15 cellular contexts compared by ENCODE assay signal in genomic region chr19:5579286-5579685, GRCh38. TPM values are rescaled to one million over a fixed set of nuclear protein-coding genes. Genes with fewer than 3 reads are reported as not detected.
DNase-seq lines count a peak whose midpoint lies in the region; ATAC-seq lines count a peak whose summit lies in the region.
"Had no signal": no experiment of that assay in that cellular context is flagged by ENCODE, and none has a peak within 500 bp of the region (broad histone marks: within the 10 kb centered on the region; RNA-seq: fewer than 3 reads in every experiment).

No MANE protein-coding gene starts in this region.

- no peak overlapping the region for H2BK5ac ChIP-seq in mesenchymal stem cell (ENCODE audit: low read depth, low read length, poor library complexity, severe bottlenecking)

- H3K9me3 ChIP-seq in right cardiac atrium (ENCODE audit: control insufficient read depth, low read length) = no peaks in the 10 kb centered on the region
- H3K9me3 ChIP-seq in T-helper 17 cell (ENCODE audit: control insufficient read depth, low read length, poor library complexity, severe bottlenecking) = no peaks in the 10 kb centered on the region
- no peaks in the 10 kb centered on the region for H3K9me3 ChIP-seq in mesenchymal stem cell (ENCODE audit: control insufficient read depth, low read length)
- H3K9me3 ChIP-seq in aorta (ENCODE audit: control insufficient read depth, low read length) = no peaks in the 10 kb centered on the region
- H3K9me3 ChIP-seq: A549; BLaER1 treated with 17β-estradiol and CSF1 and Interleukin-3, amounts not matched to agents 10 nM and 100 nM had no signal

- H3K4me1 Mint-ChIP-seq in T-helper 17 cell = peaks cover 12% of the 10 kb centered on the region

- DNase-seq in Right ventricle myocardium superior = peak; percentile 18
- DNase-seq in right cardiac atrium = no peak
- DNase-seq in T-helper 17 cell = no peak
- DNase-seq in mesenchymal stem cell = no peak
- DNase-seq in HK-2 (ENCODE audit: unreplicated experiment) = no peak
- no peak for DNase-seq in aorta
- DNase-seq: Calu3; CD8-positive, alpha-beta T cell; H9 had no signal

- H3K27ac ChIP-seq in right cardiac atrium (ENCODE audit: low read length) = no peak overlapping the region
- no peak overlapping the region for H3K27ac ChIP-seq in mesenchymal stem cell (ENCODE audit: low read length, poor library complexity, severe bottlenecking)
- no peak overlapping the region for H3K27ac ChIP-seq in aorta (ENCODE audit: low read depth in 1 of 2, low read length in 2 of 2)
- H3K27ac ChIP-seq: 22Rv1, A549 had no signal

- intact Hi-C loops in Right ventricle myocardium superior (cut with DNase I) = loop anchor here (5.0 kb wide), 1 partner anchor 527 kb away; no protein-coding TSS in a partner anchor
- intact Hi-C loops in right cardiac atrium (cut with DNase I) = loop anchor here in 1 of 4 donors (5.0 kb wide), 1 partner anchor 532 kb away; no protein-coding TSS in a partner anchor
- intact Hi-C loops in aorta (cut with DNase I) = loop anchor here in 1 of 2 donors (5.0 kb wide), 1 partner anchor 532 kb away; no protein-coding TSS in a partner anchor

- H3K4ac ChIP-seq in mesenchymal stem cell (ENCODE audit: low read depth in 1 of 2, low read length in 2 of 2) = no peak overlapping the region

- no peak overlapping the region for H3K18ac ChIP-seq in mesenchymal stem cell (ENCODE audit: low read depth in 1 of 2, low read length in 2 of 2)

- H2AK5ac ChIP-seq in mesenchymal stem cell (ENCODE audit: low read length, severe bottlenecking) = peak overlapping the region; percentile 48

- H3K27me3 Mint-ChIP-seq in T-helper 17 cell = no peaks in the 10 kb centered on the region
- H3K27me3 Mint-ChIP-seq: IgD-negative memory B cell had no signal

- 94% methylated on average over 6 of the region's 6 CpGs for WGBS in right cardiac atrium
- 89% methylated on average over 6 of the region's 6 CpGs for WGBS in mesenchymal stem cell
- WGBS in aorta, 2 donors = 91 to 93% methylated on average over 6 of the region's 6 CpGs

- no peaks in the 10 kb centered on the region for H3K27me3 ChIP-seq in right cardiac atrium (ENCODE audit: control insufficient read depth, insufficient read depth)
- H3K27me3 ChIP-seq in mesenchymal stem cell (ENCODE audit: control insufficient read depth in 1 of 2, insufficient read depth in 1 of 2, low read length in 2 of 2) = no peaks in the 10 kb centered on the region
- no peaks in the 10 kb centered on the region for H3K27me3 ChIP-seq in aorta (ENCODE audit: control insufficient read depth in 1 of 2, insufficient read depth in 2 of 2, low read length in 1 of 2)
- H3K27me3 ChIP-seq: BLaER1 treated with 17β-estradiol and CSF1 and Interleukin-3, amounts not matched to agents 10 nM and 100 nM had no signal

- H3K4me2 ChIP-seq in mesenchymal stem cell (ENCODE audit: low read length, poor library complexity, severe bottlenecking) = no peak overlapping the region
- H3K4me2 ChIP-seq: A549 had no signal

- no peak overlapping the region for H3K14ac ChIP-seq in mesenchymal stem cell (ENCODE audit: low read length in 2 of 2)

- no peak overlapping the region for H2BK12ac ChIP-seq in mesenchymal stem cell (ENCODE audit: low read length in 2 of 2)

- no peak overlapping the region for H3K4me3 ChIP-seq in right cardiac atrium (ENCODE audit: low read length)
- H3K4me3 ChIP-seq in mesenchymal stem cell (ENCODE audit: insufficient read depth in 1 of 2, low read depth in 1 of 2, low read length in 2 of 2) = no peak overlapping the region
- H3K4me3 ChIP-seq in aorta (ENCODE audit: low read length in 2 of 2) = no peak overlapping the region
- H3K4me3 ChIP-seq: A549; BLaER1 treated with 17β-estradiol and CSF1 and Interleukin-3, amounts not matched to agents 10 nM and 100 nM; GM12878 had no signal

- H3K4me3 Mint-ChIP-seq in T-helper 17 cell = peak overlapping the region; percentile 15
- H3K4me3 Mint-ChIP-seq: CD8-positive, alpha-beta T cell; H9; IgD-negative memory B cell had no signal

- no peak overlapping the region for H2AFZ ChIP-seq in mesenchymal stem cell (ENCODE audit: low read depth, low read length)

- no peaks in the 10 kb centered on the region for H3K4me1 ChIP-seq in right cardiac atrium (ENCODE audit: control insufficient read depth, insufficient read depth, low read length)
- H3K4me1 ChIP-seq in mesenchymal stem cell (ENCODE audit: control insufficient read depth, insufficient read depth, low read depth, low read length) = peaks cover 32% of the 10 kb centered on the region
- no peaks in the 10 kb centered on the region for H3K4me1 ChIP-seq in aorta (ENCODE audit: control insufficient read depth in 1 of 2, insufficient read depth in 2 of 2, low read length in 2 of 2)
- H3K4me1 ChIP-seq: A549 had no signal

- no peak overlapping the region for H4K8ac ChIP-seq in mesenchymal stem cell (ENCODE audit: low read length)

- peaks cover 10 to 16% of the 10 kb centered on the region in 2 experiments for H3K36me3 ChIP-seq in mesenchymal stem cell (ENCODE audit: control insufficient read depth in 1 of 2, insufficient read depth in 2 of 2, low read depth in 1 of 2, low read length in 2 of 2)
- H3K36me3 ChIP-seq in aorta (ENCODE audit: control insufficient read depth in 1 of 2, insufficient read depth in 2 of 2, low read length in 1 of 2) = no peaks in the 10 kb centered on the region

- H3K36me3 Mint-ChIP-seq in T-helper 17 cell (ENCODE audit: low read depth) = no peaks in the 10 kb centered on the region
- H3K36me3 Mint-ChIP-seq: IgD-negative memory B cell had no signal

- no peaks in the 10 kb centered on the region for H3K79me1 ChIP-seq in mesenchymal stem cell (replicated peaks; ENCODE audit: low read length, poor library complexity, severe bottlenecking)

- no peak overlapping the region for H3K9ac ChIP-seq in mesenchymal stem cell (ENCODE audit: low read length)

- H3K27ac Mint-ChIP-seq in T-helper 17 cell = peak overlapping the region; percentile 14
- H3K27ac Mint-ChIP-seq: CD8-positive, alpha-beta T cell; IgD-negative memory B cell had no signal

- no peak for ATAC-seq in Right ventricle myocardium superior (ENCODE audit: poor library complexity)
- ATAC-seq in right cardiac atrium = no peak
- no peak for ATAC-seq in T-helper 17 cell
- no peak for ATAC-seq in aorta (ENCODE audit: low FRiP score)
- ATAC-seq in HG03095 (IDR thresholded peaks at IDR 0.05; ENCODE audit: unreplicated experiment) = no peak

- H3K23ac ChIP-seq in mesenchymal stem cell (ENCODE audit: low read length in 2 of 2) = no peak overlapping the region

- no peak overlapping the region for H4K91ac ChIP-seq in mesenchymal stem cell (ENCODE audit: low read length)

- H2BK120ac ChIP-seq in mesenchymal stem cell (ENCODE audit: low read depth, low read length) = no peak overlapping the region

- H2BK15ac ChIP-seq in mesenchymal stem cell (ENCODE audit: low read depth, poor library complexity, severe bottlenecking) = no peak overlapping the region

RNA-seq across cellular contexts. Expression of gene TINCR, which starts 11.5 kb away (rescaled TPM):
- total RNA-seq in Right ventricle myocardium superior (not detected), right cardiac atrium (under 1 TPM in 3 of 4 donors, not detected in 1; 0.06 to 0.11 (median 0.08) TPM), T-helper 17 cell (1 to 10 TPM; 2.0 to 2.8 TPM), aorta (1 to 10 TPM in 1 of 2 donors, under 1 TPM in 1; 0.96 to 1.1 TPM)
- polyA plus RNA-seq in right cardiac atrium (0.34 TPM), aorta (1 to 10 TPM in 1 of 2 donors, under 1 TPM in 1; 0.50 to 1.1 TPM)
- 0.08 TPM for polyA plus RNA-seq in mesenchymal stem cell (2013, experiment 1 of 2)
- polyA plus RNA-seq in mesenchymal stem cell (2013, experiment 2 of 2) = 0.03 TPM
- polyA plus RNA-seq: IgD-negative memory B cell had no signal

RNA-seq across cellular contexts. Expression of gene SAFB2, which starts 43.3 kb away (rescaled TPM):
- total RNA-seq in Right ventricle myocardium superior = 48.7 TPM
- 10 to 100 TPM; 53.3 to 68.8 (median 63.1) TPM for total RNA-seq in right cardiac atrium
- polyA plus RNA-seq in right cardiac atrium = 43.6 TPM
- total RNA-seq in T-helper 17 cell = 100 to 1,000 TPM; 241 to 255 TPM
- polyA plus RNA-seq in mesenchymal stem cell (2013, experiment 1 of 2) = 25.9 TPM
- polyA plus RNA-seq in mesenchymal stem cell (2013, experiment 2 of 2) = 24.3 TPM
- total RNA-seq in aorta = 100 to 1,000 TPM in 1 of 2 donors, 10 to 100 TPM in 1; 67.1 to 113 TPM
- polyA plus RNA-seq in aorta = 10 to 100 TPM; 26.7 to 82.2 TPM

RNA-seq across cellular contexts. Expression of gene SAFB, which starts 43.6 kb away (rescaled TPM):
- total RNA-seq in Right ventricle myocardium superior (61.9 TPM), right cardiac atrium (10 to 100 TPM; 50.5 to 65.0 (median 61.8) TPM), T-helper 17 cell (100 to 1,000 TPM; 173 to 183 TPM), aorta (100 to 1,000 TPM in 1 of 2 donors, 10 to 100 TPM in 1; 79.3 to 100 TPM)
- polyA plus RNA-seq in right cardiac atrium (48.4 TPM), aorta (10 to 100 TPM; 32.7 to 72.4 TPM)
- 32.5 TPM for polyA plus RNA-seq in mesenchymal stem cell (2013, experiment 1 of 2)
- 30.9 TPM for polyA plus RNA-seq in mesenchymal stem cell (2013, experiment 2 of 2)
